ENCODE assay signal across 25 cellular contexts in genomic region chr10:5076615-5077014, GRCh38. TPM values are rescaled to one million over a fixed set of nuclear protein-coding genes. Genes with fewer than 3 reads are reported as not detected.
DNase-seq lines count a peak whose midpoint lies in the region; ATAC-seq and TF ChIP-seq lines count a peak whose summit lies in the region.
"Had no signal": no experiment of that assay in that cellular context is flagged by ENCODE, and none has a peak within 500 bp of the region (broad histone marks: within the 10 kb centered on the region; RNA-seq: fewer than 3 reads in every experiment).

No MANE protein-coding gene starts in this region.

- CTCF ChIA-PET in PC-9 (lab: Charles Lee) = no interaction called here

- intact Hi-C loops in PC-9 (cut with micrococcal nuclease; ENCODE audit: unreplicated experiment) = no loop called here

- POLR2A ChIA-PET in PC-9 (lab: Charles Lee; ENCODE audit: unreplicated experiment) = no interaction called here

- H3K27me3 ChIP-seq in PC-9 (ENCODE audit: insufficient read depth, low read depth) (no peaks in the 10 kb centered on the region), smooth muscle cell (ENCODE audit: low read depth) (no peaks in the 10 kb centered on the region)
- H3K27me3 ChIP-seq: adrenal gland; BLaER1 treated with 17β-estradiol and CSF1 and Interleukin-3, amounts not matched to agents 10 nM and 100 nM; brain microvascular endothelial cell; dorsolateral prefrontal cortex; esophagus squamous epithelium; heart left ventricle; neutrophil; suprapubic skin had no signal

- H3K4me2 ChIP-seq in PC-9 = no peak overlapping the region
- no peak overlapping the region for H3K4me2 ChIP-seq in smooth muscle cell
- H3K4me2 ChIP-seq: BLaER1 treated with 17β-estradiol and CSF1 and Interleukin-3, amounts not matched to agents 10 nM and 100 nM had no signal

- H3F3A ChIP-seq in PC-9 (ENCODE audit: insufficient read depth, low read depth) (peaks cover 53% of the 10 kb centered on the region), smooth muscle cell (ENCODE audit: low read depth) (peaks cover 3% of the 10 kb centered on the region)

- DNase-seq in AG09309 (ENCODE audit: low read depth) (peak; percentile 32), PC-9 (no peak), fibroblast of peridontal ligament (ENCODE audit: extremely low read depth) (peak; percentile 56), smooth muscle cell (lab: John Stamatoyannopoulos, UW; ENCODE audit: unreplicated experiment) (no peak), midbrain (lab: John Stamatoyannopoulos, UW) (no peak), NCI-H345 (lab: John Stamatoyannopoulos, UW) (no peak)
- DNase-seq: activated CD8-positive, alpha-beta T cell treated with anti-CD3 and anti-CD28 coated beads for 36 hours; activated naive CD4-positive, alpha-beta T cell treated with anti-CD3 and anti-CD28 coated beads for 36 hours; adrenal gland; brain microvascular endothelial cell; DMS153; dorsolateral prefrontal cortex; esophagus squamous epithelium; heart left ventricle; naive thymus-derived CD4-positive, alpha-beta T cell; NCI-H1048; NCI-H1694; stimulated activated naive B cell treated with anti-CD40 and anti-IgM and Interleukin-4, amounts not matched to agents 10 μg/mL and 1 μg/mL and 100 μg/mL, for 72 hours; T-helper 9 cell had no signal

- no peaks in the 10 kb centered on the region for H3K79me2 ChIP-seq in PC-9 (ENCODE audit: low read depth)
- H3K79me2 ChIP-seq in smooth muscle cell (ENCODE audit: low read depth) = no peaks in the 10 kb centered on the region

- no peaks in the 10 kb centered on the region for H3K9me2 ChIP-seq in PC-9 (ENCODE audit: insufficient read depth)

- no peak overlapping the region for H2AFZ ChIP-seq in PC-9
- no peak overlapping the region for H2AFZ ChIP-seq in smooth muscle cell (ENCODE audit: low read depth)

- H3K36me3 ChIP-seq in PC-9 (ENCODE audit: low read depth) = no peaks in the 10 kb centered on the region; the same call in 1 of the 2 replicates
- H3K36me3 ChIP-seq in smooth muscle cell (ENCODE audit: low read depth) = no peaks in the 10 kb centered on the region
- H3K36me3 ChIP-seq: adrenal gland; BLaER1 treated with 17β-estradiol and CSF1 and Interleukin-3, amounts not matched to agents 10 nM and 100 nM; brain microvascular endothelial cell; esophagus squamous epithelium; heart left ventricle; neutrophil; prostate gland; suprapubic skin had no signal

- no peak for ATAC-seq in GM18502 (IDR thresholded peaks at IDR 0.05; ENCODE audit: poor library complexity, unreplicated experiment)
- ATAC-seq in GM18511 (IDR thresholded peaks at IDR 0.05; ENCODE audit: unreplicated experiment) = no peak
- ATAC-seq: activated CD8-positive, alpha-beta T cell treated with anti-CD3 and anti-CD28 coated beads for 36 hours; naive thymus-derived CD4-positive, alpha-beta T cell; stimulated activated naive B cell treated with anti-CD40 and anti-IgM and Interleukin-4, amounts not matched to agents 10 μg/mL and 1 μg/mL and 100 μg/mL, for 72 hours had no signal

- TF ChIP-seq CTCF in AG09309 (IDR thresholded peaks at IDR 0.05; ENCODE audit: control insufficient read depth, insufficient read depth, low read depth, low read length, missing control alignments) = no peak
- no peak for TF ChIP-seq CTCF in PC-9 (conservative IDR thresholded peaks at IDR 0.05)
- TF ChIP-seq CTCF in smooth muscle cell (IDR thresholded peaks at IDR 0.05; ENCODE audit: borderline replicate concordance, insufficient read depth, poor library complexity, severe bottlenecking) = no peak

- no peaks in the 10 kb centered on the region for H4K20me1 ChIP-seq in PC-9 (ENCODE audit: insufficient read depth)
- no peaks in the 10 kb centered on the region for H4K20me1 ChIP-seq in smooth muscle cell (ENCODE audit: low read depth)
- H4K20me1 ChIP-seq: BLaER1 treated with 17β-estradiol and CSF1 and Interleukin-3, amounts not matched to agents 10 nM and 100 nM had no signal

- H3K4me1 ChIP-seq in PC-9 (replicated peaks; ENCODE audit: insufficient read depth) = peaks cover 74% of the 10 kb centered on the region
- peaks cover 21% of the 10 kb centered on the region for H3K4me1 ChIP-seq in smooth muscle cell (ENCODE audit: low read depth)
- H3K4me1 ChIP-seq: prostate gland had no signal

- H3K4me3 ChIP-seq in AG09309 (ENCODE audit: control insufficient read depth, low read depth, low read length) (no peak overlapping the region), PC-9 (no peak overlapping the region), smooth muscle cell (no peak overlapping the region)
- H3K4me3 ChIP-seq: adrenal gland; BLaER1 treated with 17β-estradiol and CSF1 and Interleukin-3, amounts not matched to agents 10 nM and 100 nM; dorsolateral prefrontal cortex; esophagus squamous epithelium; heart left ventricle; prostate gland; suprapubic skin had no signal

- BruUV-seq in PC-9 (replicated peaks; lab: Mats Ljungman, UMichigan) = no TSS peak

- H3K9ac ChIP-seq in smooth muscle cell (ENCODE audit: low read depth) = no peak overlapping the region
- H3K9ac ChIP-seq: BLaER1 treated with 17β-estradiol and CSF1 and Interleukin-3, amounts not matched to agents 10 nM and 100 nM had no signal

- 59% methylated on average over 3 of the region's 3 CpGs for WGBS in smooth muscle cell (ENCODE audit: low lambda C conversion rate)

- H3K9me3 ChIP-seq in PC-9 (ENCODE audit: insufficient read depth, low read depth) (peaks cover 4% of the 10 kb centered on the region; the same call in 1 of the 2 replicates), smooth muscle cell (replicated peaks; ENCODE audit: low read depth) (no peaks in the 10 kb centered on the region)
- H3K9me3 ChIP-seq: adrenal gland; BLaER1 treated with 17β-estradiol and CSF1 and Interleukin-3, amounts not matched to agents 10 nM and 100 nM; esophagus squamous epithelium; heart left ventricle; neutrophil; prostate gland; suprapubic skin had no signal

- H3K27ac ChIP-seq in PC-9 (peak overlapping the region; percentile 99; the same call in 1 of the 2 replicates), smooth muscle cell (ENCODE audit: low read depth) (peak overlapping the region; percentile 51)
- H3K27ac ChIP-seq: adrenal gland; BLaER1 treated with 17β-estradiol and CSF1 and Interleukin-3, amounts not matched to agents 10 nM and 100 nM; brain microvascular endothelial cell; dorsolateral prefrontal cortex; neutrophil; prostate gland; suprapubic skin had no signal

RNA-seq across cellular contexts. Expression of gene AKR1C3, which starts 17.6 kb away (rescaled TPM):
- total RNA-seq in PC-9 (2021) = 1,870 and 1,886 TPM in 2 replicates
- total RNA-seq in smooth muscle cell = 0.27 and 7.8 TPM in 2 replicates
- 3.7 and 4.5 TPM in 2 replicates for polyA plus RNA-seq in smooth muscle cell

Comparison
In these comparisons a context has a peak if more than half of its experiments do, and no peak if none do; other contexts are left out.
1. DNase-seq: peak in AG09309 (single experiment) and fibroblast of peridontal ligament (single experiment); none in PC-9 (0 of 2), smooth muscle cell (single experiment), midbrain (single experiment) and NCI-H345 (single experiment).
2. RNA of gene AKR1C3, which starts 17.6 kb away (total RNA-seq): 1,870 to 1,886 TPM in PC-9; 0.27 to 7.8 TPM in smooth muscle cell; every median in the first group is over 100 times any median in the second.